ENCODE assay signal across 19 cellular contexts in the genomic region with DNA sequence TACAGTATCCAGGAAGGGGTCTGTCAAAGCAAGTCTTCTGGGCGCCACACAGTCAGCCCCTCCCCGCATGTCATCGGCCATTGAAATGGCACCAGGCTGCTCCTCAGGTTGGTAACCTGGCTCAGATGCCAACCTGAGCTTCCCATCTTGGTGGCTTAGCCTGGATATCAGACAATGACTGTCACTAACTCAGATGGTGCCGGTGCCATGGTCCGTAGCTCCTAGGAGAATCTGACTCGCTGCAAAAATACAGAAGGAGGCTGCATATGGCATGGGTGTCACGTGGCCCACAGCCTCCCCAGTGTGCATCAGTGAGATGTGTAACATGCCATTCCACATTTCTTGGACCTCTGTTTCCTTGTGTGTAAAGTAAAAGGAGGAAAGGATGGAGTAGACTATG. TPM values are rescaled to one million over a fixed set of nuclear protein-coding genes. Genes with fewer than 3 reads are reported as not detected.
"Had no signal": no experiment of that assay in that cellular context is flagged by ENCODE, and none has a peak within 500 bp of the region (broad histone marks: within the 10 kb centered on the region; RNA-seq: fewer than 3 reads in every experiment).

No MANE protein-coding gene starts in this region.

- H3K27ac ChIP-seq: ovary, psoas muscle, tibial artery had no signal

- H3K27me3 Mint-ChIP-seq: stimulated activated naive CD8-positive, alpha-beta T cell treated with anti-CD3 and anti-CD28 coated beads, Interleukin-15, amount 100 ng/mL, for 72 hours had no signal

- H3K4me3 Mint-ChIP-seq: natural killer cell; stimulated activated naive CD8-positive, alpha-beta T cell treated with anti-CD3 and anti-CD28 coated beads, Interleukin-15, amount 100 ng/mL, for 72 hours had no signal

- H3K4me1 ChIP-seq: psoas muscle, right lobe of liver, tibial artery had no signal

- H3K27ac Mint-ChIP-seq: natural killer cell; stimulated activated naive CD8-positive, alpha-beta T cell treated with anti-CD3 and anti-CD28 coated beads, Interleukin-15, amount 100 ng/mL, for 72 hours had no signal

- DNase-seq: central memory CD4-positive, alpha-beta T cell; dorsolateral prefrontal cortex; effector CD4-positive, alpha-beta T cell; natural killer cell; occipital lobe; ovary; posterior cingulate gyrus; psoas muscle; right lobe of liver; small intestine; stimulated activated CD4-positive, alpha-beta T cell treated with anti-CD3 and anti-CD28 coated beads, Interleukin-15, amount 100 ng/mL, for 24 hours; stimulated activated CD4-positive, alpha-beta T cell treated with anti-CD3 and anti-CD28 coated beads, Interleukin-2, amount 100 ng/mL, for 48 hours; stimulated activated naive CD4-positive, alpha-beta T cell; stimulated activated naive CD8-positive, alpha-beta T cell treated with anti-CD3 and anti-CD28 coated beads, Interleukin-15, amount 100 ng/mL, for 72 hours; testis; tibial artery had no signal

- H3K36me3 ChIP-seq: ovary, right lobe of liver, tibial artery had no signal

- H3K9me3 ChIP-seq: ovary, psoas muscle, right lobe of liver, testis, tibial artery had no signal

- H3K4me1 Mint-ChIP-seq: natural killer cell had no signal

- H3K9me3 Mint-ChIP-seq: natural killer cell; stimulated activated naive CD8-positive, alpha-beta T cell treated with anti-CD3 and anti-CD28 coated beads, Interleukin-15, amount 100 ng/mL, for 72 hours had no signal

- ATAC-seq: left lobe of liver; natural killer cell; psoas muscle; right lobe of liver; stimulated activated naive CD8-positive, alpha-beta T cell treated with anti-CD3 and anti-CD28 coated beads, Interleukin-15, amount 100 ng/mL, for 72 hours had no signal

- H3K27me3 ChIP-seq: dorsolateral prefrontal cortex, ovary, right lobe of liver, testis, tibial artery had no signal

- H3K36me3 Mint-ChIP-seq: natural killer cell had no signal

- H3K4me3 ChIP-seq: ovary, psoas muscle, right lobe of liver, tibial artery had no signal

RNA-seq across cellular contexts. Expression of a gene that starts 3.2 kb away (rescaled TPM):
- polyA plus RNA-seq: keratinocyte, neural cell had no signal
